17 cellular contexts compared by ENCODE assay signal in the genomic region with DNA sequence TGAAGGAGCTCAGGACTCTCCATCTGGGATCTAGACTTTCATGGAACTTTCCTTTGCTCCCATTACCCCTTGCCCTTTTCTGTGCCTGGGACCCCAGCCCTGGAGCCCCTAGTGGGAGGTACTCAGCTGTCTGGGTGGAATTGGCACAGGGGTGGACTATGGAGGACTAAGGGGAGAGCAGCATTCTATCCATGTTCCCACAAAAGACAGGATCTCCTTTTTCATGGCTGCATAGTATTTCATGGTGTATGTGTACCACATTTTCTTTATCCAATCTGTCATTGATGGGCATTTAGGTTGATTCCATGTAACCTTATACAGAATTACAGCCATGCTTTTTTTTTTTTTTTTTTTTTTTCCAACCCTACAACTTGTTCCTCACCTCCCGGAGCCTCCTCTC.
"Had no signal": no experiment of that assay in that cellular context is flagged by ENCODE, and none has a peak within 500 bp of the region (broad histone marks: within the 10 kb centered on the region; RNA-seq: fewer than 3 reads in every experiment).

No MANE protein-coding gene starts in this region.

- H3K4me1 Mint-ChIP-seq: activated naive CD4-positive, alpha-beta T cell treated with anti-CD3 and anti-CD28 coated beads, Interleukin-2, amount 10 ng/mL, durations not matched to agents 7 days and 5 days; central memory CD8-positive, alpha-beta T cell; immature natural killer cell; nephron progenitor cell; stimulated activated naive CD8-positive, alpha-beta T cell treated with anti-CD3 and anti-CD28 coated beads, Interleukin-15, amount 100 ng/mL, for 72 hours; T-helper 17 cell had no signal

- H3K27me3 Mint-ChIP-seq: activated naive CD4-positive, alpha-beta T cell treated with anti-CD3 and anti-CD28 coated beads, Interleukin-2, amount 10 ng/mL, durations not matched to agents 7 days and 5 days; central memory CD8-positive, alpha-beta T cell; stimulated activated naive CD8-positive, alpha-beta T cell treated with anti-CD3 and anti-CD28 coated beads, Interleukin-15, amount 100 ng/mL, for 72 hours; T-helper 17 cell; type B pancreatic cell had no signal

- FAIRE-seq: TTC549 had no signal

- ATAC-seq: activated CD4-positive, CD25-positive, alpha-beta regulatory T cell treated with anti-CD3 and anti-CD28 coated beads, Interleukin-2, amount 50 U/mL, for 24 hours; left colon; stimulated activated naive CD8-positive, alpha-beta T cell treated with anti-CD3 and anti-CD28 coated beads, Interleukin-15, amount 100 ng/mL, for 72 hours; T-helper 17 cell had no signal

- H3K4me3 Mint-ChIP-seq: activated naive CD4-positive, alpha-beta T cell treated with anti-CD3 and anti-CD28 coated beads, Interleukin-2, amount 10 ng/mL, durations not matched to agents 7 days and 5 days; central memory CD8-positive, alpha-beta T cell; immature natural killer cell; nephron progenitor cell; stimulated activated naive CD8-positive, alpha-beta T cell treated with anti-CD3 and anti-CD28 coated beads, Interleukin-15, amount 100 ng/mL, for 72 hours; T-helper 17 cell had no signal

- H3K27ac ChIP-seq: epithelial cell of prostate had no signal

- H3K27ac Mint-ChIP-seq: activated naive CD4-positive, alpha-beta T cell treated with anti-CD3 and anti-CD28 coated beads, Interleukin-2, amount 10 ng/mL, durations not matched to agents 7 days and 5 days; activated T-helper 2 cell treated with anti-CD3 and anti-CD28 coated beads, Interferon-gamma antibody, Interleukin-2, Interleukin-4, amounts not matched to agents 10 μg/mL and 5 μg/mL and 100 μg/mL, durations not matched to agents 14 hours and 24 hours and 36 hours; nephron progenitor cell; stimulated activated naive CD8-positive, alpha-beta T cell treated with anti-CD3 and anti-CD28 coated beads, Interleukin-15, amount 100 ng/mL, for 72 hours; T-helper 17 cell had no signal

- H3K9me3 ChIP-seq: adrenal gland had no signal

- H3K4me3 ChIP-seq: adrenal gland had no signal

- H3K36me3 Mint-ChIP-seq: activated naive CD4-positive, alpha-beta T cell treated with anti-CD3 and anti-CD28 coated beads, Interleukin-2, amount 10 ng/mL, durations not matched to agents 7 days and 5 days had no signal

- DNase-seq: activated naive CD4-positive, alpha-beta T cell treated with anti-CD3 and anti-CD28 coated beads, Interleukin-2, amount 10 ng/mL, durations not matched to agents 7 days and 5 days; effector memory CD4-positive, alpha-beta T cell; immature natural killer cell; left colon; mesenchymal stem cell; nephron progenitor cell; stimulated activated CD4-positive, alpha-beta T cell treated with anti-CD3 and anti-CD28 coated beads, Interleukin-15, amount 100 ng/mL, for 24 hours; stimulated activated CD4-positive, alpha-beta T cell treated with anti-CD3 and anti-CD28 coated beads, Interleukin-4, amount 100 ng/mL, for 24 hours; stimulated activated naive CD8-positive, alpha-beta T cell treated with anti-CD3 and anti-CD28 coated beads, Interleukin-15, amount 100 ng/mL, for 72 hours; T-helper 17 cell had no signal

- H3K4me1 ChIP-seq: adrenal gland had no signal

- H3K27me3 ChIP-seq: adrenal gland had no signal

- H3K36me3 ChIP-seq: adrenal gland had no signal
